1 cellular context compared by ENCODE assay signal in genomic region chr1:938711-939504, GRCh38.
TF ChIP-seq lines count a peak whose summit lies in the region.

No MANE protein-coding gene starts in this region.

TF ChIP-seq in K562, 482 proteins besides CTCF, POLR2A, EP300 and RAD21 (continues in another document):
- no peak for TF ChIP-seq ZNF41 (CRISPR knock-in tag; conservative IDR thresholded peaks at IDR 0.05)
- TF ChIP-seq, protein P1, sequence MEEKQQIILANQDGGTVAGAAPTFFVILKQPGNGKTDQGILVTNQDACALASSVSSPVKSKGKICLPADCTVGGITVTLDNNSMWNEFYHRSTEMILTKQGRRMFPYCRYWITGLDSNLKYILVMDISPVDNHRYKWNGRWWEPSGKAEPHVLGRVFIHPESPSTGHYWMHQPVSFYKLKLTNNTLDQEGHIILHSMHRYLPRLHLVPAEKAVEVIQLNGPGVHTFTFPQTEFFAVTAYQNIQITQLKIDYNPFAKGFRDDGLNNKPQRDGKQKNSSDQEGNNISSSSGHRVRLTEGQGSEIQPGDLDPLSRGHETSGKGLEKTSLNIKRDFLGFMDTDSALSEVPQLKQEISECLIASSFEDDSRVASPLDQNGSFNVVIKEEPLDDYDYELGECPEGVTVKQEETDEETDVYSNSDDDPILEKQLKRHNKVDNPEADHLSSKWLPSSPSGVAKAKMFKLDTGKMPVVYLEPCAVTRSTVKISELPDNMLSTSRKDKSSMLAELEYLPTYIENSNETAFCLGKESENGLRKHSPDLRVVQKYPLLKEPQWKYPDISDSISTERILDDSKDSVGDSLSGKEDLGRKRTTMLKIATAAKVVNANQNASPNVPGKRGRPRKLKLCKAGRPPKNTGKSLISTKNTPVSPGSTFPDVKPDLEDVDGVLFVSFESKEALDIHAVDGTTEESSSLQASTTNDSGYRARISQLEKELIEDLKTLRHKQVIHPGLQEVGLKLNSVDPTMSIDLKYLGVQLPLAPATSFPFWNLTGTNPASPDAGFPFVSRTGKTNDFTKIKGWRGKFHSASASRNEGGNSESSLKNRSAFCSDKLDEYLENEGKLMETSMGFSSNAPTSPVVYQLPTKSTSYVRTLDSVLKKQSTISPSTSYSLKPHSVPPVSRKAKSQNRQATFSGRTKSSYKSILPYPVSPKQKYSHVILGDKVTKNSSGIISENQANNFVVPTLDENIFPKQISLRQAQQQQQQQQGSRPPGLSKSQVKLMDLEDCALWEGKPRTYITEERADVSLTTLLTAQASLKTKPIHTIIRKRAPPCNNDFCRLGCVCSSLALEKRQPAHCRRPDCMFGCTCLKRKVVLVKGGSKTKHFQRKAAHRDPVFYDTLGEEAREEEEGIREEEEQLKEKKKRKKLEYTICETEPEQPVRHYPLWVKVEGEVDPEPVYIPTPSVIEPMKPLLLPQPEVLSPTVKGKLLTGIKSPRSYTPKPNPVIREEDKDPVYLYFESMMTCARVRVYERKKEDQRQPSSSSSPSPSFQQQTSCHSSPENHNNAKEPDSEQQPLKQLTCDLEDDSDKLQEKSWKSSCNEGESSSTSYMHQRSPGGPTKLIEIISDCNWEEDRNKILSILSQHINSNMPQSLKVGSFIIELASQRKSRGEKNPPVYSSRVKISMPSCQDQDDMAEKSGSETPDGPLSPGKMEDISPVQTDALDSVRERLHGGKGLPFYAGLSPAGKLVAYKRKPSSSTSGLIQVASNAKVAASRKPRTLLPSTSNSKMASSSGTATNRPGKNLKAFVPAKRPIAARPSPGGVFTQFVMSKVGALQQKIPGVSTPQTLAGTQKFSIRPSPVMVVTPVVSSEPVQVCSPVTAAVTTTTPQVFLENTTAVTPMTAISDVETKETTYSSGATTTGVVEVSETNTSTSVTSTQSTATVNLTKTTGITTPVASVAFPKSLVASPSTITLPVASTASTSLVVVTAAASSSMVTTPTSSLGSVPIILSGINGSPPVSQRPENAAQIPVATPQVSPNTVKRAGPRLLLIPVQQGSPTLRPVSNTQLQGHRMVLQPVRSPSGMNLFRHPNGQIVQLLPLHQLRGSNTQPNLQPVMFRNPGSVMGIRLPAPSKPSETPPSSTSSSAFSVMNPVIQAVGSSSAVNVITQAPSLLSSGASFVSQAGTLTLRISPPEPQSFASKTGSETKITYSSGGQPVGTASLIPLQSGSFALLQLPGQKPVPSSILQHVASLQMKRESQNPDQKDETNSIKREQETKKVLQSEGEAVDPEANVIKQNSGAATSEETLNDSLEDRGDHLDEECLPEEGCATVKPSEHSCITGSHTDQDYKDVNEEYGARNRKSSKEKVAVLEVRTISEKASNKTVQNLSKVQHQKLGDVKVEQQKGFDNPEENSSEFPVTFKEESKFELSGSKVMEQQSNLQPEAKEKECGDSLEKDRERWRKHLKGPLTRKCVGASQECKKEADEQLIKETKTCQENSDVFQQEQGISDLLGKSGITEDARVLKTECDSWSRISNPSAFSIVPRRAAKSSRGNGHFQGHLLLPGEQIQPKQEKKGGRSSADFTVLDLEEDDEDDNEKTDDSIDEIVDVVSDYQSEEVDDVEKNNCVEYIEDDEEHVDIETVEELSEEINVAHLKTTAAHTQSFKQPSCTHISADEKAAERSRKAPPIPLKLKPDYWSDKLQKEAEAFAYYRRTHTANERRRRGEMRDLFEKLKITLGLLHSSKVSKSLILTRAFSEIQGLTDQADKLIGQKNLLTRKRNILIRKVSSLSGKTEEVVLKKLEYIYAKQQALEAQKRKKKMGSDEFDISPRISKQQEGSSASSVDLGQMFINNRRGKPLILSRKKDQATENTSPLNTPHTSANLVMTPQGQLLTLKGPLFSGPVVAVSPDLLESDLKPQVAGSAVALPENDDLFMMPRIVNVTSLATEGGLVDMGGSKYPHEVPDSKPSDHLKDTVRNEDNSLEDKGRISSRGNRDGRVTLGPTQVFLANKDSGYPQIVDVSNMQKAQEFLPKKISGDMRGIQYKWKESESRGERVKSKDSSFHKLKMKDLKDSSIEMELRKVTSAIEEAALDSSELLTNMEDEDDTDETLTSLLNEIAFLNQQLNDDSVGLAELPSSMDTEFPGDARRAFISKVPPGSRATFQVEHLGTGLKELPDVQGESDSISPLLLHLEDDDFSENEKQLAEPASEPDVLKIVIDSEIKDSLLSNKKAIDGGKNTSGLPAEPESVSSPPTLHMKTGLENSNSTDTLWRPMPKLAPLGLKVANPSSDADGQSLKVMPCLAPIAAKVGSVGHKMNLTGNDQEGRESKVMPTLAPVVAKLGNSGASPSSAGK (IDR thresholded peaks at IDR 0.05): peak; percentile 77
- 0 out of 2 replicates have a peak, but pooled peaks have one; percentile 13 for TF ChIP-seq CTBP1 (IDR thresholded peaks at IDR 0.05; ENCODE audit: borderline replicate concordance)
- no peak for TF ChIP-seq ZBTB40 (IDR thresholded peaks at IDR 0.05)
- TF ChIP-seq ZBTB40 (CRISPR knock-in tag; IDR thresholded peaks at IDR 0.05): 0 out of 2 replicates have a peak, but pooled peaks have one; percentile 32
- TF ChIP-seq PCBP1 (IDR thresholded peaks at IDR 0.05; ENCODE audit: low read depth, low read length, poor library complexity, severe bottlenecking): peak; percentile 6
- TF ChIP-seq DPF2 (IDR thresholded peaks at IDR 0.05): no peak
- peak in 2 of 3 experiments; percentile 17 to 60 for TF ChIP-seq YY1 (IDR thresholded peaks at IDR 0.05; ENCODE audit: borderline replicate concordance in 1 of 3, control insufficient read depth in 1 of 3, extremely low read depth in 1 of 3, insufficient read depth in 3 of 3, insufficient read length in 1 of 3, insufficient replicate concordance in 2 of 3, low read depth in 1 of 3, low read length in 2 of 3)
- TF ChIP-seq, protein P2, sequence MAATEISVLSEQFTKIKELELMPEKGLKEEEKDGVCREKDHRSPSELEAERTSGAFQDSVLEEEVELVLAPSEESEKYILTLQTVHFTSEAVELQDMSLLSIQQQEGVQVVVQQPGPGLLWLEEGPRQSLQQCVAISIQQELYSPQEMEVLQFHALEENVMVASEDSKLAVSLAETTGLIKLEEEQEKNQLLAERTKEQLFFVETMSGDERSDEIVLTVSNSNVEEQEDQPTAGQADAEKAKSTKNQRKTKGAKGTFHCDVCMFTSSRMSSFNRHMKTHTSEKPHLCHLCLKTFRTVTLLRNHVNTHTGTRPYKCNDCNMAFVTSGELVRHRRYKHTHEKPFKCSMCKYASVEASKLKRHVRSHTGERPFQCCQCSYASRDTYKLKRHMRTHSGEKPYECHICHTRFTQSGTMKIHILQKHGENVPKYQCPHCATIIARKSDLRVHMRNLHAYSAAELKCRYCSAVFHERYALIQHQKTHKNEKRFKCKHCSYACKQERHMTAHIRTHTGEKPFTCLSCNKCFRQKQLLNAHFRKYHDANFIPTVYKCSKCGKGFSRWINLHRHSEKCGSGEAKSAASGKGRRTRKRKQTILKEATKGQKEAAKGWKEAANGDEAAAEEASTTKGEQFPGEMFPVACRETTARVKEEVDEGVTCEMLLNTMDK (IDR thresholded peaks at IDR 0.05; ENCODE audit: borderline replicate concordance, insufficient read depth, low read depth, low read length, poor library complexity, severe bottlenecking): peak; percentile 45
- TF ChIP-seq ZNF217 (CRISPR knock-in tag; IDR thresholded peaks at IDR 0.05): no peak
- 0 out of 2 replicates have a peak, but pooled peaks have one; percentile 26 for TF ChIP-seq CEBPB (tag; IDR thresholded peaks at IDR 0.05)
- 0 out of 2 replicates have a peak, but pooled peaks have one; percentile 16 for TF ChIP-seq CEBPG (CRISPR knock-in tag; IDR thresholded peaks at IDR 0.05)
- TF ChIP-seq CEBPG (tag; conservative IDR thresholded peaks at IDR 0.05 in 1 of 2, IDR thresholded peaks at IDR 0.05 in 1 of 2): no peak
- TF ChIP-seq ZNF766 (CRISPR knock-in tag; conservative IDR thresholded peaks at IDR 0.05): peak; percentile 89
- TF ChIP-seq ZBTB7A (IDR thresholded peaks at IDR 0.05; ENCODE audit: borderline replicate concordance, control insufficient read depth, low read depth, low read length): peak; percentile 86; the same call in 1 of the 2 replicates
- peak; percentile 74; the same call in 1 of the 2 replicates for TF ChIP-seq KLF13 (tag; IDR thresholded peaks at IDR 0.05; ENCODE audit: borderline replicate concordance, low read depth)
- TF ChIP-seq FOXK1 (CRISPR knock-in tag; IDR thresholded peaks at IDR 0.05; ENCODE audit: borderline replicate concordance): no peak
- TF ChIP-seq PHTF2 (CRISPR knock-in tag; IDR thresholded peaks at IDR 0.05): no peak
- no peak for TF ChIP-seq AFF4 (CRISPR knock-in tag; IDR thresholded peaks at IDR 0.05)
- TF ChIP-seq HMGN3 (IDR thresholded peaks at IDR 0.05; ENCODE audit: borderline replicate concordance, extremely low read depth, insufficient read length, low read depth, low read length): peak; percentile 8
